Comparison of ENCODE assay signal across 17 cellular contexts in the genomic region with DNA sequence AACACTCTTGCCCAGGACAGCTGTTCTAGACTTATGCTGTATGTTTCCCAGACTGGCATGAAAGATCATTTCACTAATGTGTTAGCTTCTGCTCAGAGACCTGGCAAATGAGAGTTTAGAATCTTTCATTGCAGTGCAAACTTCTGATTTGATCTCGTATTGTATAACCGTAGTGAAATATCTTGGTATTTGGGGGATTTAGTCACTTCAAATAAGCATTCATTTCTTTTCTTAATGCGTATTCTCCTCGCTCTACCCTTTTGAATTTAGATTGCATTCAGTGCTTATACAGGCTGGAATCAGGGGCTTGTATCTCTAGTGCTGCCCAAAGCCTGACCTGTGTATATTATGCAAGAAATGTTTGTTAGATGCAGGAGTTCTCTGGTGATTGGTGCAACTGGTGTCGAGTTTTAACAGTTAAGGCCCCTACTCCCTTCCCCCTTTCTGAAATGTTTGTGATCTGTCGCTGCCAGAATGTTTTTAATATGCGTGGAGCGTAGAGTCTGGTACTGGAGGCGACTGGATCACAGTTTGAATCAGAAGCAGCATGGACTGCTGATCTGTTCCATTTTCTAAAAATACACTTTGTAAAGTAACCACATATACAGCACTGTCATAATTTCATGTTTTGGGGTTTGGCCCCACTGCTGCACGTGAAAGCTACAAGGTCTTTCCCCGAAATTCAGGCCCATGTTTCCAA.
DNase-seq lines count a peak whose midpoint lies in the region; ATAC-seq and TF ChIP-seq lines count a peak whose summit lies in the region.
"Had no signal": no experiment of that assay in that cellular context is flagged by ENCODE, and none has a peak within 500 bp of the region (broad histone marks: within the 10 kb centered on the region; RNA-seq: fewer than 3 reads in every experiment).

No MANE protein-coding gene starts in this region.

- peaks cover 3 to 87% (median 61%) of the 10 kb centered on the region in 12 donors for H3K4me1 ChIP-seq in heart left ventricle

- H3K4me3 Mint-ChIP-seq in stimulated activated effector memory CD8-positive, alpha-beta T cell treated with anti-CD3 and anti-CD28 coated beads, Interleukin-12 subunit alpha, Interleukin-12 subunit beta, amount 100 ng/mL, for 72 hours: peak overlapping the region; percentile 52
- no peak overlapping the region for H3K4me3 Mint-ChIP-seq in natural killer cell treated with Interleukin-12 subunit alpha and Interleukin-12 subunit beta and Interleukin-15 and Interleukin-18, amount 100 ng/mL, for 72 hours
- H3K4me3 Mint-ChIP-seq: T-helper 1 cell treated with Interleukin-12 subunit alpha and Interleukin-12 subunit beta and Interleukin-4 antibody, amounts not matched to agents 30 μg/mL and 1 μg/mL, for 36 hours had no signal

- H3K27me3 Mint-ChIP-seq in natural killer cell treated with Interleukin-12 subunit alpha and Interleukin-12 subunit beta and Interleukin-15 and Interleukin-18, amount 100 ng/mL, for 72 hours: no peaks in the 10 kb centered on the region

- no peak overlapping the region for H3K4me3 ChIP-seq in heart left ventricle

- 68 to 82% (median 75%) methylated on average over 11 of the region's 11 CpGs for WGBS in heart left ventricle, 4 donors

- DNase-seq in heart left ventricle (no peak), left cardiac atrium (no peak), inferior parietal cortex (ENCODE audit: extremely low spot score) (peak; percentile 56), T-helper 9 cell (no peak)
- no peak for DNase-seq in stimulated activated effector memory CD8-positive, alpha-beta T cell treated with anti-CD3 and anti-CD28 coated beads, Interleukin-12 subunit alpha, Interleukin-12 subunit beta, amount 100 ng/mL, for 72 hours (ENCODE audit: low spot score in 2 of 2)
- no peak for DNase-seq in natural killer cell treated with Interleukin-12 subunit alpha and Interleukin-12 subunit beta and Interleukin-15 and Interleukin-18, amount 100 ng/mL, for 72 hours (ENCODE audit: low spot score)
- DNase-seq: activated CD4-positive, CD25-positive, alpha-beta regulatory T cell treated with anti-CD3 and anti-CD28 coated beads, Interleukin-2, amount 50 U/mL, for 72 hours; activated CD8-positive, alpha-beta memory T cell treated with anti-CD3 and anti-CD28 coated beads, Interleukin-2, amount 50 U/mL, for 4 hours; activated naive CD4-positive, alpha-beta T cell treated with Interleukin-2 at 50 U/mL for 16 hours; COR-L47; effector memory CD4-positive, alpha-beta T cell; HCEC 1CT; natural killer cell; NCI-H226 had no signal

- no peaks in the 10 kb centered on the region for H3K36me3 Mint-ChIP-seq in stimulated activated effector memory CD8-positive, alpha-beta T cell treated with anti-CD3 and anti-CD28 coated beads, Interleukin-12 subunit alpha, Interleukin-12 subunit beta, amount 100 ng/mL, for 72 hours
- no peaks in the 10 kb centered on the region for H3K36me3 Mint-ChIP-seq in natural killer cell treated with Interleukin-12 subunit alpha and Interleukin-12 subunit beta and Interleukin-15 and Interleukin-18, amount 100 ng/mL, for 72 hours
- H3K36me3 Mint-ChIP-seq: natural killer cell had no signal

- intact Hi-C loops in heart left ventricle (cut with DNase I) (loop anchor here in 4 of 10 donors (10.0 kb wide), 2 partner anchors 216 to 386 kb away; a partner anchor contains a TSS), left cardiac atrium (cut with DNase I) (no loop called here)

- peaks cover 0 to 5% (median under 1%) of the 10 kb centered on the region in 9 donors for H3K36me3 ChIP-seq in heart left ventricle

- H3K4me1 Mint-ChIP-seq in stimulated activated effector memory CD8-positive, alpha-beta T cell treated with anti-CD3 and anti-CD28 coated beads, Interleukin-12 subunit alpha, Interleukin-12 subunit beta, amount 100 ng/mL, for 72 hours: peaks cover 72% of the 10 kb centered on the region
- H3K4me1 Mint-ChIP-seq in natural killer cell treated with Interleukin-12 subunit alpha and Interleukin-12 subunit beta and Interleukin-15 and Interleukin-18, amount 100 ng/mL, for 72 hours (ENCODE audit: low read depth in 2 of 2): peaks cover 49 to 59% of the 10 kb centered on the region in 2 donors

- no peak for TF ChIP-seq POLR2A in heart left ventricle (IDR thresholded peaks at IDR 0.05)

- H3K9me3 Mint-ChIP-seq in stimulated activated effector memory CD8-positive, alpha-beta T cell treated with anti-CD3 and anti-CD28 coated beads, Interleukin-12 subunit alpha, Interleukin-12 subunit beta, amount 100 ng/mL, for 72 hours: no peaks in the 10 kb centered on the region
- no peaks in the 10 kb centered on the region for H3K9me3 Mint-ChIP-seq in natural killer cell treated with Interleukin-12 subunit alpha and Interleukin-12 subunit beta and Interleukin-15 and Interleukin-18, amount 100 ng/mL, for 72 hours
- H3K9me3 Mint-ChIP-seq: natural killer cell; T-helper 1 cell treated with Interleukin-12 subunit alpha and Interleukin-12 subunit beta and Interleukin-4 antibody, amounts not matched to agents 30 μg/mL and 1 μg/mL, for 36 hours had no signal

- no peaks in the 10 kb centered on the region for H3K9me3 ChIP-seq in heart left ventricle

- no peak for ATAC-seq in heart left ventricle
- ATAC-seq in left cardiac atrium: no peak
- peak; percentile 33 for ATAC-seq in stimulated activated effector memory CD8-positive, alpha-beta T cell treated with anti-CD3 and anti-CD28 coated beads, Interleukin-12 subunit alpha, Interleukin-12 subunit beta, amount 100 ng/mL, for 72 hours
- ATAC-seq in HG02610 (IDR thresholded peaks at IDR 0.05; ENCODE audit: unreplicated experiment): no peak
- no peak for ATAC-seq in natural killer cell treated with Interleukin-12 subunit alpha and Interleukin-12 subunit beta and Interleukin-15 and Interleukin-18, amount 100 ng/mL, for 72 hours
- ATAC-seq: natural killer cell had no signal

- TF ChIP-seq CTCF in heart left ventricle (IDR thresholded peaks at IDR 0.05): no peak

- H3K27ac Mint-ChIP-seq in stimulated activated effector memory CD8-positive, alpha-beta T cell treated with anti-CD3 and anti-CD28 coated beads, Interleukin-12 subunit alpha, Interleukin-12 subunit beta, amount 100 ng/mL, for 72 hours: peak overlapping the region; percentile 3
- H3K27ac Mint-ChIP-seq in natural killer cell treated with Interleukin-12 subunit alpha and Interleukin-12 subunit beta and Interleukin-15 and Interleukin-18, amount 100 ng/mL, for 72 hours: peak overlapping the region in 1 of 2 donors; percentile 77
- H3K27ac Mint-ChIP-seq: T-helper 1 cell treated with Interleukin-12 subunit alpha and Interleukin-12 subunit beta and Interleukin-4 antibody, amounts not matched to agents 30 μg/mL and 1 μg/mL, for 36 hours had no signal

- H3K27me3 ChIP-seq in heart left ventricle: no peaks in the 10 kb centered on the region

- H3K27ac ChIP-seq in heart left ventricle (peak overlapping the region in 11 of 12 donors; percentile 23 to 84 (median 55)), angular gyrus (ENCODE audit: low read depth, low read length) (peak overlapping the region; percentile 59)
